1 cellular context compared by ENCODE assay signal in the genomic region with DNA sequence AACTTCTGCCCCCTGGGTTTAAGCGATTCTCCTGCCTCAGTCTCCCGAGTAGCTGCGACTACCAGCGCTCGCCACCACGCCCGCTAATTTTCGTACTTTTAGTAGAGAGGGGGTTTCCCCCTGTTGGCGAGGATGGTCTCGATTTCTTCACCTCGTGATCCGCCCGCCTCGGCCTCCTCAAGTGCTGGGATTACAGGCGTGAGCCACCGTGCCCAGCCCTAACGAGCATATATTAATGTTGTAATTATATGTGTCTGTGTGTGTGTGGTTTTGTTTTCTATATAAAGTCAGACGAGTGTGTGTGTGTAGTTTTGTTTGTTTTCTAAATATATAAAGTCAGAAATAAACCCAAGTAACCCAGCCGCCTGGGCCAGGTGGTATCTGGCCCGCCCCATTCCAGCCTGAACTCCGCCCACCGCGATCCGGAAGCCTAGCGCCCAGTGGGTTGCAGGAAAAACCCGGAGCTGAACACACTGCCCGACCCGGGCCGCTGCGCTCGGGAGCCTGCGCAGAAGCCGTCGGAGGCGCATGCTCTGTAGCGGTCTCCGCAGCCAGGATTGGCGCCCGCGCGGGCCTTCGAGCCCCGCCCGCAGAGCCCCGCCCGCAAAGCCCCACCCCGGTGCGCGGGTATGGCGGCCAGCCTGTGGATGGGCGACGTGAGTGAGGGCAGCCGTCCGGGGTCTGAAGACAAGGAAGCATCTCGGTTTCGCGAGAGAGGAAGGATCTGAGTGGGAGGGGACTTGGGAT.
TF ChIP-seq lines count a peak whose summit lies in the region.

Gene TRNAU1AP (plus strand): TSS at position 604 of the 747 bp plus-strand sequence. CDS start 26 bp downstream, at position 630.

TF ChIP-seq in H1, 55 proteins besides CTCF, POLR2A, EP300 and RAD21 (continued from another document):
- no peak for TF ChIP-seq CHD1 (IDR thresholded peaks at IDR 0.05; ENCODE audit: low read depth, low read length)
- no peak for TF ChIP-seq HDAC2 (IDR thresholded peaks at IDR 0.05; ENCODE audit: borderline replicate concordance in 1 of 2, low read depth in 2 of 2, low read length in 2 of 2)
- peak; percentile 56 for TF ChIP-seq CREB1 (IDR thresholded peaks at IDR 0.05)
- peak; percentile 69; the same call in 1 of the 2 replicates for TF ChIP-seq KDM5A (IDR thresholded peaks at IDR 0.05; ENCODE audit: low read length)
- no peak for TF ChIP-seq KDM1A (IDR thresholded peaks at IDR 0.05; ENCODE audit: borderline replicate concordance, low read length)
- TF ChIP-seq CEBPB (IDR thresholded peaks at IDR 0.05; ENCODE audit: low read depth, low read length) = no peak
- no peak for TF ChIP-seq SIRT6 (IDR thresholded peaks at IDR 0.05; ENCODE audit: low read length)
- TF ChIP-seq GABPA (IDR thresholded peaks at IDR 0.05; ENCODE audit: borderline replicate concordance, insufficient read depth, low read length) = no peak
- TF ChIP-seq, protein P1, sequence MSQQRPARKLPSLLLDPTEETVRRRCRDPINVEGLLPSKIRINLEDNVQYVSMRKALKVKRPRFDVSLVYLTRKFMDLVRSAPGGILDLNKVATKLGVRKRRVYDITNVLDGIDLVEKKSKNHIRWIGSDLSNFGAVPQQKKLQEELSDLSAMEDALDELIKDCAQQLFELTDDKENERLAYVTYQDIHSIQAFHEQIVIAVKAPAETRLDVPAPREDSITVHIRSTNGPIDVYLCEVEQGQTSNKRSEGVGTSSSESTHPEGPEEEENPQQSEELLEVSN (IDR thresholded peaks at IDR 0.05) = peak; percentile 62; the same call in 1 of the 2 replicates
- TF ChIP-seq TCF12 (IDR thresholded peaks at IDR 0.05; ENCODE audit: low read depth, low read length) = no peak
- peak; percentile 75 for TF ChIP-seq MAX (IDR thresholded peaks at IDR 0.05)
- TF ChIP-seq TBP (IDR thresholded peaks at IDR 0.05; ENCODE audit: low read depth, low read length) = peak; percentile 61
- TF ChIP-seq JUN (IDR thresholded peaks at IDR 0.05; ENCODE audit: low read depth, low read length) = 0 out of 2 replicates have a peak, but pooled peaks have one; percentile 51
- no peak for TF ChIP-seq CTBP2 (IDR thresholded peaks at IDR 0.05; ENCODE audit: borderline replicate concordance, insufficient read depth, insufficient read length, low read length)
- no peak for TF ChIP-seq EZH2 (IDR thresholded peaks at IDR 0.05; ENCODE audit: low read depth, low read length, severe bottlenecking)
- TF ChIP-seq SP4 (IDR thresholded peaks at IDR 0.05; ENCODE audit: low read length) = peak; percentile 93
- no peak for TF ChIP-seq USF2 (IDR thresholded peaks at IDR 0.05; ENCODE audit: low read length)
- TF ChIP-seq SIX5 (IDR thresholded peaks at IDR 0.05; ENCODE audit: low read depth, low read length) = no peak
- TF ChIP-seq, protein P2, sequence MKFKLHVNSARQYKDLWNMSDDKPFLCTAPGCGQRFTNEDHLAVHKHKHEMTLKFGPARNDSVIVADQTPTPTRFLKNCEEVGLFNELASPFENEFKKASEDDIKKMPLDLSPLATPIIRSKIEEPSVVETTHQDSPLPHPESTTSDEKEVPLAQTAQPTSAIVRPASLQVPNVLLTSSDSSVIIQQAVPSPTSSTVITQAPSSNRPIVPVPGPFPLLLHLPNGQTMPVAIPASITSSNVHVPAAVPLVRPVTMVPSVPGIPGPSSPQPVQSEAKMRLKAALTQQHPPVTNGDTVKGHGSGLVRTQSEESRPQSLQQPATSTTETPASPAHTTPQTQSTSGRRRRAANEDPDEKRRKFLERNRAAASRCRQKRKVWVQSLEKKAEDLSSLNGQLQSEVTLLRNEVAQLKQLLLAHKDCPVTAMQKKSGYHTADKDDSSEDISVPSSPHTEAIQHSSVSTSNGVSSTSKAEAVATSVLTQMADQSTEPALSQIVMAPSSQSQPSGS (IDR thresholded peaks at IDR 0.05; ENCODE audit: low read length) = no peak
- no peak for TF ChIP-seq POU5F1 (IDR thresholded peaks at IDR 0.05; ENCODE audit: low read depth, low read length)
- peak; percentile 7 for TF ChIP-seq NANOG (IDR thresholded peaks at IDR 0.05; ENCODE audit: insufficient read depth, low read depth, low read length, poor library complexity, severe bottlenecking)
- TF ChIP-seq CBX8 (IDR thresholded peaks at IDR 0.05; ENCODE audit: borderline replicate concordance, low read depth, low read length) = no peak
- no peak for TF ChIP-seq POLR2AphosphoS5 (IDR thresholded peaks at IDR 0.05; ENCODE audit: low read depth, low read length)
- TF ChIP-seq TAF1 (IDR thresholded peaks at IDR 0.05; ENCODE audit: low read depth, low read length) = peak; percentile 76
- TF ChIP-seq RFX5 (IDR thresholded peaks at IDR 0.05; ENCODE audit: borderline replicate concordance, low read depth, low read length) = peak; percentile 56; the same call in 1 of the 2 replicates
- no peak for TF ChIP-seq SUZ12 (IDR thresholded peaks at IDR 0.05; ENCODE audit: low read length)
- TF ChIP-seq HDAC6 (IDR thresholded peaks at IDR 0.05; ENCODE audit: low read depth, low read length) = no peak
- no peak for TF ChIP-seq GTF2F1 (IDR thresholded peaks at IDR 0.05; ENCODE audit: borderline replicate concordance, low read depth, low read length)
- TF ChIP-seq EGR1 (IDR thresholded peaks at IDR 0.05; ENCODE audit: borderline replicate concordance, low read depth, low read length) = peak; percentile 80
- no peak; the same call in 1 of the 2 replicates for TF ChIP-seq BACH1 (IDR thresholded peaks at IDR 0.05; ENCODE audit: low read length)
- TF ChIP-seq SP2 (IDR thresholded peaks at IDR 0.05; ENCODE audit: low read length) = no peak
- TF ChIP-seq NRF1 (IDR thresholded peaks at IDR 0.05; ENCODE audit: low read depth, low read length) = peak; percentile 83
- no peak for TF ChIP-seq CHD2 (IDR thresholded peaks at IDR 0.05; ENCODE audit: low read length)
- no peak for TF ChIP-seq MAFK (IDR thresholded peaks at IDR 0.05; ENCODE audit: low read depth, low read length)
- no peak for TF ChIP-seq RNF2 (IDR thresholded peaks at IDR 0.05; ENCODE audit: borderline replicate concordance, low read depth, low read length, missing control alignments, poor library complexity, severe bottlenecking)
- no peak for TF ChIP-seq JUND (IDR thresholded peaks at IDR 0.05; ENCODE audit: low read length)
- peak; percentile 77 for TF ChIP-seq TAF7 (optimal IDR thresholded peaks at IDR 0.05; ENCODE audit: borderline replicate concordance, low read depth, low read length)
- peak; percentile 87; the same call in 1 of the 2 replicates for TF ChIP-seq PHF8 (conservative IDR thresholded peaks at IDR 0.05; ENCODE audit: low read depth, low read length)
- no peak for TF ChIP-seq ZNF274 (IDR thresholded peaks at IDR 0.05; ENCODE audit: borderline replicate concordance, extremely low read depth, low read length)
- TF ChIP-seq FOSL1 (IDR thresholded peaks at IDR 0.05; ENCODE audit: insufficient read depth, low read depth, low read length) = peak; percentile 38; the same call in 1 of the 2 replicates
- no peak for TF ChIP-seq RXRA (IDR thresholded peaks at IDR 0.05; ENCODE audit: insufficient read depth, low read depth, low read length)
- no peak for TF ChIP-seq SAP30 (IDR thresholded peaks at IDR 0.05; ENCODE audit: insufficient read depth, insufficient replicate concordance, low read length)
- peak; percentile 92 for TF ChIP-seq KDM4A (IDR thresholded peaks at IDR 0.05; ENCODE audit: low read depth, low read length, severe bottlenecking)
- TF ChIP-seq CBX5 (IDR thresholded peaks at IDR 0.05; ENCODE audit: low read depth, low read length) = no peak
- TF ChIP-seq SP1 (IDR thresholded peaks at IDR 0.05; ENCODE audit: low read depth, low read length) = peak; percentile 97
- TF ChIP-seq YY1 (IDR thresholded peaks at IDR 0.05; ENCODE audit: low read depth, low read length) = peak; percentile 88
- no peak for TF ChIP-seq BCL11A (IDR thresholded peaks at IDR 0.05; ENCODE audit: low read depth in 2 of 2, low read length in 2 of 2)
- peak; percentile 65 for TF ChIP-seq ASH2L (IDR thresholded peaks at IDR 0.05; ENCODE audit: low read length)
- TF ChIP-seq SIN3A (conservative IDR thresholded peaks at IDR 0.05 in 1 of 2, IDR thresholded peaks at IDR 0.05 in 1 of 2; ENCODE audit: low read depth in 1 of 2, low read length in 2 of 2) = peak; percentile 39 to 86; a peak in 1 of 4 replicates
- no peak for TF ChIP-seq SRF (IDR thresholded peaks at IDR 0.05; ENCODE audit: low read depth, low read length)
- TF ChIP-seq TEAD4 (IDR thresholded peaks at IDR 0.05; ENCODE audit: low read depth, low read length) = no peak
- TF ChIP-seq CHD7 (IDR thresholded peaks at IDR 0.05; ENCODE audit: insufficient replicate concordance, low read length) = no peak
- TF ChIP-seq, protein P3, sequence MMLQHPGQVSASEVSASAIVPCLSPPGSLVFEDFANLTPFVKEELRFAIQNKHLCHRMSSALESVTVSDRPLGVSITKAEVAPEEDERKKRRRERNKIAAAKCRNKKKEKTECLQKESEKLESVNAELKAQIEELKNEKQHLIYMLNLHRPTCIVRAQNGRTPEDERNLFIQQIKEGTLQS (IDR thresholded peaks at IDR 0.05; ENCODE audit: insufficient read depth, low read depth, low read length) = no peak
- TF ChIP-seq RBBP5 (IDR thresholded peaks at IDR 0.05; ENCODE audit: borderline replicate concordance, low read depth, low read length) = peak; percentile 30; the same call in 1 of the 2 replicates
